In the genomic region with DNA sequence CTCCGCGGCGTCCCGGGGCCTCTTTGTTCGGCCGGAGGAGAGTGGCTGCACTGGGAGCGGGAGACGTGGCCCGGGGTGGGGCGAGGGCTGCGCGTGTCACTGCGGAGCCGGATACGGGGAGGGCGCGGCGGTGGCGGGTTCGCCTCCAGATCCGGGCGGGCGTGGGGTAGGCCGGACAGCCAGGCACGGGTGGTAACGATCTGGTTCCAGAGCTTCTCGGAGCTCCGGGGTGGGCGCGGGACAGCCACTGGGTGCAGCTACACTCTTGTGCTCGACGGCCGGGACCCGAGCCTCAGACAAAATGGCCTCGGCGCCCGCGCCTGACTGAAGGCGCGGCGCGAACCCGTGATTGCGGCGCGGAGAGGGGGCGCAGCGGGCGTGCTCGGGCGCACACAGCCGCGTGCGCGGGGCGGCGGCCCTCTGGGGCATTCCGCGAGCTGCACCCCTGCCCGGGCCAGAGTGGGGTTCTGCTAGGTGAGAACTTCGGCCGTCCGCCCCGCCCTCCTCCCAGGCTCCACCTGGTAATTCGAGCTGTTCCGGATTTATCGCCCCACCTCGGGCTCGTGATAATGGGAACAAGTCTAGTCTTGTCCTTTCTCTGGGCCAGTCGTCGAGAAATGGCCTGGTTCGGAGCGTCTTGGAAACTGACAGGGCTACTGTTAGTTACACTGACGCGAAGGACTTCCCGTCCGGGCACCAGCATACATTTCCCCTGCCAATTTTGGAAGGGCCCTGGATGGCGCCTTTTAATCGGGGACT, we compare ENCODE assay signal across 7 cellular contexts. TPM values are rescaled to one million over a fixed set of nuclear protein-coding genes. Genes with fewer than 3 reads are reported as not detected.
A peak's percentile ranks its signal among the peaks of the same experiment; 100 is the strongest.
DNase-seq lines count a peak whose midpoint lies in the region; ATAC-seq and TF ChIP-seq lines count a peak whose summit lies in the region.

No MANE protein-coding gene starts in this region.

- H3K27ac ChIP-seq in skin epidermis: peak overlapping the region; percentile 95 to 100 (median 99)

- H3K27ac Mint-ChIP-seq in brain: peak overlapping the region; percentile 95 to 100 (median 99)

- no peaks in the 10 kb centered on the region for H3K9me3 ChIP-seq in iPS-18c (ENCODE audit: control insufficient read depth, insufficient read depth, low read length)

- peaks cover 30% of the 10 kb centered on the region for H3K36me3 Mint-ChIP-seq in brain

- H3K4me3 Mint-ChIP-seq in brain: peak overlapping the region; percentile 94 to 100 (median 96)

- DNase-seq in NCI-H1694 (lab: John Stamatoyannopoulos, UW) (peak; percentile 42), UCSD-AML1 (lab: John Stamatoyannopoulos, UW; ENCODE audit: unreplicated experiment) (peak; percentile 78)

- H3K27me3 Mint-ChIP-seq in brain: peaks cover 14% of the 10 kb centered on the region

- peak; percentile 92 for TF ChIP-seq POLR2A in GM18505 (IDR thresholded peaks at IDR 0.05; ENCODE audit: borderline replicate concordance, extremely low read depth, insufficient read depth, insufficient read length)

- no peak for TF ChIP-seq CTCF in brain (conservative IDR thresholded peaks at IDR 0.05)

- peak; percentile 39 for ATAC-seq in GM18505 (IDR thresholded peaks at IDR 0.05; ENCODE audit: unreplicated experiment)
- peak; percentile 43 for ATAC-seq in HG02852 (IDR thresholded peaks at IDR 0.05; ENCODE audit: unreplicated experiment)

- H3K9me3 Mint-ChIP-seq in brain: peaks cover 0 to 5% (median 0%) of the 10 kb centered on the region in 5 experiments

- H3K4me3 ChIP-seq in iPS-18c (ENCODE audit: insufficient read depth, low read depth, low read length) (peak overlapping the region; percentile 94), skin epidermis (peak overlapping the region; percentile 62 to 100 (median 97))

- peaks cover 53% of the 10 kb centered on the region for H3K4me1 Mint-ChIP-seq in brain

RNA-seq across cellular contexts. Expression of gene PTP4A1, which starts 1.0 kb away (rescaled TPM):
- polyA plus RNA-seq in brain (ENCODE audit: insufficient read depth, low read depth, low replicate concordance): 42.1 TPM

Comparison
In these comparisons a context has a peak if more than half of its experiments do, and no peak if none do; other contexts are left out.
1. Peak in every context shown above with its lines: DNase-seq, ATAC-seq, H3K4me3 ChIP-seq and H3K27ac ChIP-seq.